Comparison of ENCODE assay signal across 20 cellular contexts in genomic region chr20:57650756-57651483, GRCh38. TPM values are rescaled to one million over a fixed set of nuclear protein-coding genes. Genes with fewer than 3 reads are reported as not detected.
DNase-seq lines count a peak whose midpoint lies in the region; ATAC-seq and TF ChIP-seq lines count a peak whose summit lies in the region.
"Had no signal": no experiment of that assay in that cellular context is flagged by ENCODE, and none has a peak within 500 bp of the region (broad histone marks: within the 10 kb centered on the region; RNA-seq: fewer than 3 reads in every experiment).

No MANE protein-coding gene starts in this region.

- H3K4me2 ChIP-seq in MM.1S (ENCODE audit: low read depth, low read length) = no peak overlapping the region
- H3K4me2 ChIP-seq: GM23338, smooth muscle cell had no signal

- in situ Hi-C loops in Panc1 (cut with HindIII; ENCODE audit: low pct_unique_long_range_greater_than_20kb, low sequenced_read_pairs) = no loop called here

- no peak for TF ChIP-seq CTCF in Panc1 (IDR thresholded peaks at IDR 0.05)
- no peak for TF ChIP-seq CTCF in upper lobe of left lung (IDR thresholded peaks at IDR 0.05)
- TF ChIP-seq CTCF in MM.1S (IDR thresholded peaks at IDR 0.05; ENCODE audit: low read length) = no peak

- no peaks in the 10 kb centered on the region for H3K9me3 ChIP-seq in right cardiac atrium (ENCODE audit: control insufficient read depth, low read length)
- H3K9me3 ChIP-seq in Panc1 (ENCODE audit: control insufficient read depth, insufficient read depth, low read depth, low read length) = no peaks in the 10 kb centered on the region
- no peaks in the 10 kb centered on the region for H3K9me3 ChIP-seq in upper lobe of left lung
- no peaks in the 10 kb centered on the region for H3K9me3 ChIP-seq in MM.1S (replicated peaks; ENCODE audit: insufficient read depth, low read length)
- H3K9me3 ChIP-seq: thoracic aorta had no signal

- ATAC-seq in right cardiac atrium (no peak), Right ventricle myocardium inferior (no peak), Panc1 (no peak), upper lobe of left lung (ENCODE audit: low FRiP score in 2 of 2) (no peak)
- ATAC-seq: foreskin keratinocyte, GM23338 had no signal

- no peaks in the 10 kb centered on the region for H3K9me2 ChIP-seq in MM.1S (replicated peaks; ENCODE audit: insufficient read depth, low read length)

- H3K4me3 ChIP-seq in right cardiac atrium (ENCODE audit: low read length) (no peak overlapping the region), Panc1 (ENCODE audit: low read depth in 2 of 2, low read length in 2 of 2) (no peak overlapping the region), upper lobe of left lung (no peak overlapping the region), MM.1S (ENCODE audit: low read length) (no peak overlapping the region)
- H3K4me3 ChIP-seq: GM23338, smooth muscle cell, thoracic aorta had no signal

- CTCF ChIA-PET in Panc1 (lab: Charles Lee) = interaction anchor here (0.6 kb wide), 1 partner anchor 564 kb away, joined by 4 read pairs; no protein-coding TSS in a partner anchor

- no peak overlapping the region for H3K27ac ChIP-seq in right cardiac atrium (ENCODE audit: low read length)
- no peak overlapping the region for H3K27ac ChIP-seq in Panc1 (ENCODE audit: low read length)
- H3K27ac ChIP-seq in upper lobe of left lung = no peak overlapping the region
- no peak overlapping the region for H3K27ac ChIP-seq in MM.1S (ENCODE audit: low read length)
- H3K27ac ChIP-seq: foreskin keratinocyte, thoracic aorta had no signal

- no peak for TF ChIP-seq POLR2A in upper lobe of left lung (IDR thresholded peaks at IDR 0.05)

- DNase-seq in right cardiac atrium = peak in 2 of 3 donors; percentile 8 to 30
- DNase-seq in Right ventricle myocardium inferior (ENCODE audit: missing footprints) = no peak
- DNase-seq in Panc1 (ENCODE audit: low read depth, low spot score) = no peak
- peak; percentile 6 for DNase-seq in iPS-NIHi7 (ENCODE audit: extremely low spot score)
- DNase-seq in upper lobe of left lung = peak; percentile 13 to 67
- DNase-seq in SIG-M5 treated with dmso at 0.1 percent for 504 hours (lab: John Stamatoyannopoulos, UW; ENCODE audit: unreplicated experiment) = no peak
- no peak for DNase-seq in NCI-H1694 treated with DMSO at 0.1 percent for 48 hours (lab: John Stamatoyannopoulos, UW)
- DNase-seq in MM.1S = no peak
- DNase-seq: activated B cell treated with CpG ODN at 0.5 μM for 24 hours; activated naive CD4-positive, alpha-beta T cell treated with anti-CD3 and anti-CD28 coated beads for 36 hours; COR-L47; foreskin keratinocyte; naive B cell; NCI-H774; T-helper 1 cell had no signal

- POLR2A ChIA-PET in Panc1 (lab: Charles Lee) = no interaction called here

- no peak for TF ChIP-seq EP300 in upper lobe of left lung (IDR thresholded peaks at IDR 0.05)

- no peaks in the 10 kb centered on the region for H3K79me2 ChIP-seq in MM.1S (ENCODE audit: low read length)

- H3K27me3 ChIP-seq in right cardiac atrium (ENCODE audit: control insufficient read depth, insufficient read depth) (no peaks in the 10 kb centered on the region), Panc1 (ENCODE audit: control insufficient read depth, insufficient read depth, low read length) (no peaks in the 10 kb centered on the region), upper lobe of left lung (no peaks in the 10 kb centered on the region), MM.1S (replicated peaks; ENCODE audit: insufficient read depth, low read length) (peaks cover 28% of the 10 kb centered on the region)
- H3K27me3 ChIP-seq: foreskin keratinocyte had no signal

- no peaks in the 10 kb centered on the region for H3F3A ChIP-seq in MM.1S (ENCODE audit: insufficient read depth, low read length)

- 88% methylated on average over 23 of the region's 23 CpGs for WGBS in right cardiac atrium
- WGBS in upper lobe of left lung, 2 donors = 91 to 92% methylated on average over 20 to 23 of the region's 23 CpGs

- H2AFZ ChIP-seq in MM.1S (ENCODE audit: low read length) = no peak overlapping the region
- H2AFZ ChIP-seq: GM23338 had no signal

- BruUV-seq in Panc1 (replicated peaks; lab: Mats Ljungman, UMichigan) = TSS peak; percentile 74

- H3K4me1 ChIP-seq in right cardiac atrium (ENCODE audit: control insufficient read depth, insufficient read depth, low read length) = no peaks in the 10 kb centered on the region
- peaks cover 7% of the 10 kb centered on the region for H3K4me1 ChIP-seq in Panc1 (ENCODE audit: control insufficient read depth, insufficient read depth, low read length)
- H3K4me1 ChIP-seq in upper lobe of left lung = peaks cover 0 to 7% (median 3%) of the 10 kb centered on the region in 4 donors
- no peaks in the 10 kb centered on the region for H3K4me1 ChIP-seq in MM.1S (ENCODE audit: low read length)
- H3K4me1 ChIP-seq: foreskin keratinocyte had no signal

- H3K9ac ChIP-seq in MM.1S (ENCODE audit: low read length) = no peak overlapping the region

- intact Hi-C loops in right cardiac atrium (cut with DNase I) = loop anchor here in 3 of 4 donors (5.0 to 10.0 kb wide), 5 partner anchors 54 to 534 kb away; no protein-coding TSS in a partner anchor
- intact Hi-C loops in Right ventricle myocardium inferior (cut with DNase I) = no loop called here
- intact Hi-C loops in Panc1 (cut with micrococcal nuclease; ENCODE audit: unreplicated experiment) = no loop called here

- peaks cover 7% of the 10 kb centered on the region for H3K36me3 ChIP-seq in Panc1 (ENCODE audit: control insufficient read depth, insufficient read depth, low read length)
- peaks cover 0 to 37% (median 18%) of the 10 kb centered on the region in 4 donors for H3K36me3 ChIP-seq in upper lobe of left lung
- H3K36me3 ChIP-seq in MM.1S (replicated peaks; ENCODE audit: insufficient read depth, low read length) = no peaks in the 10 kb centered on the region

- H4K20me1 ChIP-seq in MM.1S (ENCODE audit: insufficient read depth, low read length) = no peaks in the 10 kb centered on the region

RNA-seq across cellular contexts. Expression of gene ZBP1, which starts 30.7 kb away (rescaled TPM):
- total RNA-seq in right cardiac atrium (under 1 TPM in 2 of 4 donors, not detected in 2; 0.23 to 0.38 TPM), Right ventricle myocardium inferior (0.22 TPM), Panc1 (2021; ENCODE audit: unreplicated experiment) (not detected), upper lobe of left lung (1 to 10 TPM; 3.2 to 9.4 (median 4.8) TPM)
- 0.16 TPM for polyA plus RNA-seq in right cardiac atrium
- not detected for polyA plus RNA-seq in Panc1 (2012; ENCODE audit: insufficient read length)
- total RNA-seq: astrocyte, foreskin keratinocyte, GM23338, progenitor cell of endocrine pancreas, smooth muscle cell had no signal
- polyA plus RNA-seq: GM23338, smooth muscle cell had no signal

RNA-seq across cellular contexts. Expression of gene PMEPA1, which starts 58.9 kb away (rescaled TPM):
- total RNA-seq in right cardiac atrium (10 to 100 TPM; 31.7 to 82.0 (median 44.3) TPM), Right ventricle myocardium inferior (23.9 TPM), Panc1 (2021; ENCODE audit: unreplicated experiment) (89.8 TPM), upper lobe of left lung (10 to 100 TPM in 5 of 6 donors, 1 to 10 TPM in 1; 2.1 to 60.9 (median 17.6) TPM)
- 17.3 TPM for polyA plus RNA-seq in right cardiac atrium
- polyA plus RNA-seq in Panc1 (2012; ENCODE audit: insufficient read length) = 103 TPM

Comparison
In these comparisons a context has a peak if more than half of its experiments do, and no peak if none do; other contexts are left out.
1. DNase-seq: peak in right cardiac atrium (2 of 3), iPS-NIHi7 (single experiment) and upper lobe of left lung (2 of 2); none in Right ventricle myocardium inferior (single experiment), Panc1 (single experiment), SIG-M5 treated with dmso at 0.1 percent for 504 hours (single experiment), NCI-H1694 treated with DMSO at 0.1 percent for 48 hours (single experiment) and MM.1S (single experiment).
2. intact Hi-C loops: an anchor here in right cardiac atrium (5.0 to 10.0 kb wide); none called in Right ventricle myocardium inferior and Panc1.